Comparison of ENCODE assay signal across 1 cellular context in genomic region chrX:153946910-153947769, GRCh38.
TF ChIP-seq lines count a peak whose summit lies in the region.

No MANE protein-coding gene starts in this region.

TF ChIP-seq in HepG2, 621 proteins besides CTCF, POLR2A, EP300 and RAD21 (continued from another document):
- TF ChIP-seq GMEB1 (CRISPR knock-in tag; IDR thresholded peaks at IDR 0.05; ENCODE audit: borderline replicate concordance) = no peak; the same call in 1 of the 2 replicates
TF ChIP-seq in HepG2: peak in this region for 95.
